8 cellular contexts compared by ENCODE assay signal in the genomic region with DNA sequence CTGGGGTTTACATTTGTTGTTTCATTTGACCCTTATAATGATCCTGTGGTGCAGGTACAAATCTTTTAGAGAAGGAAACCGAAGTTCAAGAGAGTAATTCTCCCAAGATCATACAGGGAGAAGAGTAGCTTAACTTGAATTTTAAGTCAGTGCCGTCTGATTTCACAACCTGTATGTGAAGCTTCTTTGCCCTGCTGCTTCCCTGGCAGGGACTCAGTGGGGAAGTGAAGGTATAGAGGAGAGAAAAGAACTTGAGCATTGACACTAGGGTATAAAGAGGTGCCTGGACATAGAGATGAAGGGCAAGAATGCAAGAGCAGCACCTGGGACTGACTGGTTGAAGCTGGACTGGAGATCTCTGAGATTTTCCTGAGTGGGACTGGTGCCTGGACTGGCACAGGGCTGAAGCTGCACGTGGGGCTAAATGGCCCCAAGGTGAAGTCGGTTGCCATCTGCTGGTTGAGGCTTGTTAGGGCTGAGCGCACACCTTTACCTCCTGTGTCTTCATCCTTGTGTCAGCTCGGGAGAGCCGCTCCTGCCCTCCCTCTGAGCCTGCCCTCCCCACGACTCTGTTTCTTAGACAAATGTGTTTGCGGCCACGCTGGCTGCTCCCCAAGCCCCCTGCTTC. TPM values are rescaled to one million over a fixed set of nuclear protein-coding genes. Genes with fewer than 3 reads are reported as not detected.
A peak's percentile ranks its signal among the peaks of the same experiment; 100 is the strongest.
DNase-seq lines count a peak whose midpoint lies in the region; ATAC-seq and FAIRE-seq lines count a peak whose summit lies in the region.

No MANE protein-coding gene starts in this region.

- no peak overlapping the region for H3K27ac ChIP-seq in SJCRH30

- H3K27me3 ChIP-seq in SJCRH30 = no peaks in the 10 kb centered on the region

- no peaks in the 10 kb centered on the region for H3K36me3 ChIP-seq in SJCRH30

- H3K9me3 ChIP-seq in SJCRH30 (replicated peaks) = no peaks in the 10 kb centered on the region

- ATAC-seq in HG03342 (IDR thresholded peaks at IDR 0.05; ENCODE audit: unreplicated experiment) = peak; percentile 68

- H3K4me1 ChIP-seq in SJCRH30 = no peaks in the 10 kb centered on the region

- peak; percentile 31 for DNase-seq in CD1c-positive myeloid dendritic cell (ENCODE audit: extremely low spot score)
- peak; percentile 38 for DNase-seq in GM19239 (ENCODE audit: insufficient read length, low spot score)
- peak; percentile 35 for DNase-seq in SW480 (ENCODE audit: low spot score)
- peak; percentile 41 for DNase-seq in astrocyte of the hippocampus (ENCODE audit: low read depth, low spot score)
- DNase-seq in kidney tubule cell (ENCODE audit: low spot score) = peak; percentile 76
- peak; percentile 30 for DNase-seq in stimulated activated CD8-positive, alpha-beta memory T cell treated with anti-CD3 and anti-CD28 coated beads, Interleukin-4, amount 100 ng/mL, for 24 hours (ENCODE audit: low read depth)
- DNase-seq in SJCRH30 = no peak

- H3K4me3 ChIP-seq in SJCRH30 = no peak overlapping the region

- FAIRE-seq in GM19239 (lab: Jason Lieb, UNC) = peak; percentile 92

RNA-seq across cellular contexts. Expression of gene FARS2, which starts 41.8 kb away (rescaled TPM):
- 10.5 and 12.9 TPM in 2 replicates for total RNA-seq in SJCRH30 (2014; rRNA removed; shearing (Covaris generic))

RNA-seq across cellular contexts. Expression of gene LYRM4, which starts 42.4 kb away (rescaled TPM):
- total RNA-seq in SJCRH30 (2014; rRNA removed; shearing (Covaris generic)) = 36.5 and 37.3 TPM in 2 replicates

Comparison
In these comparisons a context has a peak if more than half of its experiments do, and no peak if none do; other contexts are left out.
1. DNase-seq: peak in CD1c-positive myeloid dendritic cell (single experiment), GM19239 (single experiment), SW480 (single experiment), astrocyte of the hippocampus (single experiment), kidney tubule cell (single experiment) and stimulated activated CD8-positive, alpha-beta memory T cell treated with anti-CD3 and anti-CD28 coated beads, Interleukin-4, amount 100 ng/mL, for 24 hours (single experiment); none in SJCRH30 (0 of 2).